ENCODE assay signal across 26 cellular contexts in the genomic region with DNA sequence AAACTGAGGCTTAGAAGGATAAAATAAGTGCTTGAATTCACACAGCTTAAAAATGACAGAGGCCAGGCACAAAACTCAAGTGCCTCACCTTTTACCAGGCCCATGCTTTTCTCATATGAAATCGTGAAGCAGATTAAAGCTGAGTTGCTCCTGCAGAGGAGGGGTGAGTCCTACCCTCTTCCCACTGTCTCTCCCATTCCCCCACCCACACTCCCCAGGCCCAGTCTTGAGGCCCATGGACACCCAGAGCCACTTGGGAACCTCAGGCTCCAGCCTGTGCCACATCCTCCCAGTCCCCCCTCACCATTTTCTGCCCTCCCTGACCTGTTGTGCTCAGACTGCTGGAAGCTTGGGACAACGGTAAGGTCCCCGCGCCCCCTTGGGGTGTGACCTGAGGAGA. TPM values are rescaled to one million over a fixed set of nuclear protein-coding genes. Genes with fewer than 3 reads are reported as not detected.
"Had no signal": no experiment of that assay in that cellular context is flagged by ENCODE, and none has a peak within 500 bp of the region (broad histone marks: within the 10 kb centered on the region; RNA-seq: fewer than 3 reads in every experiment).

No MANE protein-coding gene starts in this region.

- DNase-seq: colonic mucosa; dermis blood vessel endothelial cell; erythroblast; foreskin melanocyte; head of caudate nucleus; kidney; left cardiac atrium; left ventricle myocardium inferior; lower lobe of right lung; midbrain; occipital lobe; psoas muscle; retina; right lobe of liver; stimulated activated CD4-positive, alpha-beta T cell treated with anti-CD3 and anti-CD28 coated beads, Interleukin-4, amount 100 ng/mL, for 1 hour; stimulated activated CD8-positive, alpha-beta memory T cell treated with anti-CD3 and anti-CD28 coated beads, Interleukin-4, amount 100 ng/mL, for 48 hours; stimulated activated naive CD4-positive, alpha-beta T cell; thyroid gland; upper lobe of left lung; uterus had no signal

- H2AFZ ChIP-seq: hepatocyte, neural progenitor cell, parathyroid adenoma had no signal

- H3K9ac ChIP-seq: neural progenitor cell, parathyroid adenoma had no signal

- H3K27ac ChIP-seq: colonic mucosa, hepatocyte, left ventricle myocardium inferior, lower lobe of right lung, neural progenitor cell, parathyroid adenoma, psoas muscle, right lobe of liver, suprapubic skin, thyroid gland, upper lobe of left lung, uterus had no signal

- H3K36me3 ChIP-seq: colonic mucosa, left ventricle myocardium inferior, neural progenitor cell, right lobe of liver, suprapubic skin, thyroid gland, upper lobe of left lung, uterus had no signal

- H3K9me3 Mint-ChIP-seq: memory B cell; natural killer cell treated with Interleukin-12 subunit alpha and Interleukin-12 subunit beta and Interleukin-15 and Interleukin-18, amount 100 ng/mL, for 72 hours; neural progenitor cell had no signal

- H3K27me3 ChIP-seq: colonic mucosa, right lobe of liver, uterus had no signal

- H3K4me2 ChIP-seq: hepatocyte, neural progenitor cell had no signal

- H3K4me3 ChIP-seq: colonic mucosa, hepatocyte, left ventricle myocardium inferior, lower lobe of right lung, neural progenitor cell, psoas muscle, right lobe of liver, suprapubic skin, thyroid gland, upper lobe of left lung, uterus had no signal

- H3K9me3 ChIP-seq: colonic mucosa, left ventricle myocardium inferior, lower lobe of right lung, psoas muscle, right lobe of liver, suprapubic skin, thyroid gland, upper lobe of left lung, uterus had no signal

- H3K4me1 ChIP-seq: parathyroid adenoma, psoas muscle, right lobe of liver, thyroid gland, uterus had no signal

- ATAC-seq: left cardiac atrium; lower lobe of right lung; natural killer cell treated with Interleukin-12 subunit alpha and Interleukin-12 subunit beta and Interleukin-15 and Interleukin-18, amount 100 ng/mL, for 72 hours; psoas muscle; right lobe of liver had no signal

- H3K36me3 Mint-ChIP-seq: neural progenitor cell had no signal

- H3K27me3 Mint-ChIP-seq: memory B cell; natural killer cell treated with Interleukin-12 subunit alpha and Interleukin-12 subunit beta and Interleukin-15 and Interleukin-18, amount 100 ng/mL, for 72 hours had no signal

- H3K4me3 Mint-ChIP-seq: memory B cell; natural killer cell treated with Interleukin-12 subunit alpha and Interleukin-12 subunit beta and Interleukin-15 and Interleukin-18, amount 100 ng/mL, for 72 hours; neural progenitor cell had no signal

- H3K27ac Mint-ChIP-seq: natural killer cell treated with Interleukin-12 subunit alpha and Interleukin-12 subunit beta and Interleukin-15 and Interleukin-18, amount 100 ng/mL, for 72 hours; neural progenitor cell had no signal

- H3K79me2 ChIP-seq: hepatocyte, parathyroid adenoma had no signal

RNA-seq across cellular contexts. Expression of gene POU2F2, which starts 38.7 kb away (rescaled TPM):
- total RNA-seq: hepatocyte had no signal
